ENCODE assay signal across 16 cellular contexts in the genomic region with DNA sequence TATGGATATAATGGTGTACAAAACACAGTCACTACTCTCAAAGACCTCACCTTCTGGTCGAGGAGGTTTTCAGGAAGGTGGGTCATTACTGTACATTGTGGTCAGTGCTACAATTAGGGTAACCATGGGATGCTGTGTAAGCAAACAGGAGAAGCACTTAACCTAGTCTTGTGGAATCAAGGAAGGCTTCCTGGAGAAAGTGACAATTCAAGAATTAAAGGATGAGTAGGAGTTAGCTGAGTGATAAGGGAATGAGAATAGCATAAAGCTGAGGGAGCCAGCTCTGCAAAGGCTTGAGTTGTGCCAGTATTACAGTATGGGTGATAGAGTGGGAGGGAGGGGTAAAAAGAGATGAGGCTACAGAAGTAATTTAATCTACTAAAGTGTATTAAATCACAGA. TPM values are rescaled to one million over a fixed set of nuclear protein-coding genes. Genes with fewer than 3 reads are reported as not detected.
DNase-seq lines count a peak whose midpoint lies in the region; ATAC-seq, FAIRE-seq and TF ChIP-seq lines count a peak whose summit lies in the region.
"Had no signal": no experiment of that assay in that cellular context is flagged by ENCODE, and none has a peak within 500 bp of the region (broad histone marks: within the 10 kb centered on the region; RNA-seq: fewer than 3 reads in every experiment).

No MANE protein-coding gene starts in this region.

- TF ChIP-seq RAD21 in GM12878 (IDR thresholded peaks at IDR 0.05; ENCODE audit: insufficient read depth, low read depth, low read length): no peak

- intact Hi-C loops in Right ventricle myocardium inferior (cut with DNase I): no loop called here
- intact Hi-C loops in cardiac septum (cut with DNase I): no loop called here
- intact Hi-C loops in GM12878 (cut with micrococcal nuclease; ENCODE audit: unreplicated experiment): loop anchor here (10.0 kb wide), 2 partner anchors 361 to 761 kb away; no protein-coding TSS in a partner anchor

- POLR2A ChIA-PET in GM12878 (lab: Charles Lee): no interaction called here

- no peak overlapping the region for H3K4ac ChIP-seq in H9 (ENCODE audit: low read depth, low read length)

- DNase-seq in Right ventricle myocardium inferior (ENCODE audit: missing footprints) (no peak), cardiac septum (ENCODE audit: low spot score) (no peak), H9 (no peak), GM12878 (ENCODE audit: low read depth, low spot score) (no peak), osteocyte (ENCODE audit: extremely low spot score, unreplicated experiment) (no peak), erythroblast (lab: John Stamatoyannopoulos, UW) (no peak), coronary artery (ENCODE audit: low spot score) (no peak), middle frontal gyrus (ENCODE audit: extremely low spot score, low spot score) (no peak)
- DNase-seq: C1 segment of cervical spinal cord; Calu3; CD4-positive, alpha-beta T cell; DMS 273 treated with DMSO at 0.1 percent for 48 hours had no signal

- no TSS peak for BruUV-seq in GM12878 (replicated peaks; lab: Mats Ljungman, UMichigan)

- no peaks in the 10 kb centered on the region for H3K79me1 ChIP-seq in H9 (ENCODE audit: insufficient read depth, low read depth, low read length, poor library complexity, severe bottlenecking)

- H2BK5ac ChIP-seq in H9 (ENCODE audit: insufficient read length, low read length): no peak overlapping the region

- no peak overlapping the region for H3K27ac ChIP-seq in H9 (ENCODE audit: insufficient read length, low read depth, low read length)
- no peak overlapping the region for H3K27ac ChIP-seq in GM12878 (ENCODE audit: control insufficient read depth, insufficient read depth)
- H3K27ac ChIP-seq in coronary artery: no peak overlapping the region
- H3K27ac ChIP-seq: HL-60 had no signal

- no peak for TF ChIP-seq EP300 in GM12878 (IDR thresholded peaks at IDR 0.05; ENCODE audit: borderline replicate concordance in 1 of 2, control insufficient read depth in 1 of 2, low read depth in 2 of 2, low read length in 2 of 2)

- TF ChIP-seq POLR2A in GM12878 (IDR thresholded peaks at IDR 0.05; ENCODE audit: low read depth, low read length) (no peak), erythroblast (IDR thresholded peaks at IDR 0.05; ENCODE audit: low read length) (no peak)

- H2AFZ ChIP-seq in H9 (ENCODE audit: low read length) (no peak overlapping the region), GM12878 (ENCODE audit: control insufficient read depth, low read depth, low read length) (no peak overlapping the region)
- H2AFZ ChIP-seq: GM23338 had no signal

- H3K27ac Mint-ChIP-seq in H9 (peak overlapping the region in 2 of 3 experiments; percentile 1 to 8; a peak in 1 of 7 replicates), osteocyte (ENCODE audit: unreplicated experiment) (peak overlapping the region; percentile 48)
- H3K27ac Mint-ChIP-seq: B cell; CD4-positive, alpha-beta T cell; GM23338 had no signal

- no peaks in the 10 kb centered on the region for H3K36me3 ChIP-seq in GM12878 (ENCODE audit: control insufficient read depth in 2 of 2, insufficient read depth in 2 of 2, low read length in 1 of 2)
- H3K36me3 ChIP-seq: HAP-1 had no signal

- H4K5ac ChIP-seq in H9 (ENCODE audit: insufficient read length, low read depth, low read length): no peak overlapping the region

- H3K23ac ChIP-seq in H9 (ENCODE audit: insufficient read length, low read depth, low read length): no peak overlapping the region

- H4K8ac ChIP-seq in H9 (replicated peaks; ENCODE audit: insufficient read length, low read depth, low read length): no peak overlapping the region

- H3K9me3 ChIP-seq in H9 (ENCODE audit: control insufficient read depth, low read depth, low read length) (no peaks in the 10 kb centered on the region), GM12878 (replicated peaks; ENCODE audit: control insufficient read depth, insufficient read depth, low read length) (no peaks in the 10 kb centered on the region)
- H3K9me3 ChIP-seq: HAP-1 had no signal

- no peaks in the 10 kb centered on the region for H3K23me2 ChIP-seq in H9 (ENCODE audit: insufficient read length, low read depth, low read length, poor library complexity, severe bottlenecking)

- H3K4me1 Mint-ChIP-seq in H9 (no peaks in the 10 kb centered on the region), osteocyte (ENCODE audit: unreplicated experiment) (peaks cover 9% of the 10 kb centered on the region)
- H3K4me1 Mint-ChIP-seq: B cell, GM23338 had no signal

- TF ChIP-seq CTCF in H9 (conservative IDR thresholded peaks at IDR 0.05) (no peak), GM12878 (IDR thresholded peaks at IDR 0.05 in 2 of 3, conservative IDR thresholded peaks at IDR 0.05 in 1 of 3; ENCODE audit: control insufficient read depth in 2 of 3, extremely low read depth in 1 of 3, insufficient read depth in 1 of 3, low read depth in 3 of 3, low read length in 3 of 3) (no peak), osteocyte (IDR thresholded peaks at IDR 0.05) (no peak), coronary artery (IDR thresholded peaks at IDR 0.05) (no peak)

- H3T11ph ChIP-seq in H9 (ENCODE audit: low read length): no peak overlapping the region

- FAIRE-seq in GM12878 (lab: Jason Lieb, UNC): no peak

- H4K20me1 ChIP-seq in H9 (ENCODE audit: control insufficient read depth, insufficient read depth, insufficient read length): no peaks in the 10 kb centered on the region
- no peaks in the 10 kb centered on the region for H4K20me1 ChIP-seq in GM12878 (ENCODE audit: control insufficient read depth, insufficient read depth)

- H2BK120ac ChIP-seq in H9 (ENCODE audit: low read depth, low read length, poor library complexity, severe bottlenecking): no peak overlapping the region

- H3K79me2 ChIP-seq in H9 (ENCODE audit: insufficient read depth, low read length): no peaks in the 10 kb centered on the region
- no peaks in the 10 kb centered on the region for H3K79me2 ChIP-seq in GM12878 (ENCODE audit: control insufficient read depth, insufficient read depth, low read length)

- H3K56ac ChIP-seq in H9 (ENCODE audit: insufficient read length, low read depth, low read length): no peak overlapping the region

- H2BK12ac ChIP-seq in H9 (ENCODE audit: insufficient read length, low read depth, low read length): no peak overlapping the region

- in situ Hi-C loops in GM12878 (cut with MboI): loop anchor here (10.0 kb wide), 1 partner anchor 761 kb away; no protein-coding TSS in a partner anchor

- SMC1A ChIA-PET in GM12878 (lab: Charles Lee; ENCODE audit: uncharacterized antibody, unreplicated experiment): no interaction called here

- RAD21 ChIA-PET in GM12878 (lab: Charles Lee; ENCODE audit: unreplicated experiment): no interaction called here

- H2BK15ac ChIP-seq in H9 (ENCODE audit: low read depth, low read length): no peak overlapping the region

- no peaks in the 10 kb centered on the region for H3K27me3 ChIP-seq in H9 (ENCODE audit: insufficient read depth, low read length)
- no peaks in the 10 kb centered on the region for H3K27me3 ChIP-seq in GM12878 (replicated peaks in 1 of 2; ENCODE audit: control insufficient read depth in 2 of 2, insufficient read depth in 2 of 2, low read length in 1 of 2)

- H3K4me3 ChIP-seq in GM12878: no peak overlapping the region
- H3K4me3 ChIP-seq in coronary artery: no peak overlapping the region
- H3K4me3 ChIP-seq: GM23338, HAP-1 had no signal

- WGBS in H9 (ENCODE audit: extremely low coverage, insufficient read length, low lambda C conversion rate): no CpG with 5 or more reads among the region's 1 CpG
- WGBS in GM12878 (ENCODE audit: insufficient coverage, insufficient replicate concordance, low lambda C conversion rate, missing lambda C conversion rate): 0% methylated on average over 1 of the region's 1 CpG

- H3K18ac ChIP-seq in H9 (ENCODE audit: insufficient read length, low read depth, low read length): no peak overlapping the region

- H2BK20ac ChIP-seq in H9 (ENCODE audit: low read depth, low read length, poor library complexity, severe bottlenecking): no peak overlapping the region

- H4K91ac ChIP-seq in H9 (ENCODE audit: insufficient read length, low read depth, low read length): no peak overlapping the region

- H3K4me1 ChIP-seq in H9 (ENCODE audit: insufficient read depth, low read length): no peaks in the 10 kb centered on the region
- no peaks in the 10 kb centered on the region for H3K4me1 ChIP-seq in GM12878 (ENCODE audit: control insufficient read depth, insufficient read depth, low read length)
- H3K4me1 ChIP-seq: HAP-1 had no signal

- H2AK5ac ChIP-seq in H9 (ENCODE audit: insufficient read length, low read length): no peak overlapping the region

- H3K4me3 Mint-ChIP-seq in H9: no peak overlapping the region
- no peak overlapping the region for H3K4me3 Mint-ChIP-seq in osteocyte (ENCODE audit: unreplicated experiment)
- H3K4me3 Mint-ChIP-seq: B cell; CD4-positive, alpha-beta T cell; GM23338 had no signal

- no peaks in the 10 kb centered on the region for H3K9me3 Mint-ChIP-seq in H9
- no peaks in the 10 kb centered on the region for H3K9me3 Mint-ChIP-seq in osteocyte (ENCODE audit: unreplicated experiment)
- H3K9me3 Mint-ChIP-seq: CD4-positive, alpha-beta T cell; GM23338 had no signal

- H3K36me3 Mint-ChIP-seq in H9 (ENCODE audit: insufficient read depth in 1 of 3, low read depth in 3 of 3): no peaks in the 10 kb centered on the region
- peaks cover 5% of the 10 kb centered on the region for H3K36me3 Mint-ChIP-seq in osteocyte (ENCODE audit: unreplicated experiment)

- CTCF ChIA-PET in GM12878 (lab: Yijun Ruan, JAX): interaction anchor here (0.6 to 1.5 kb wide), 4 partner anchors 11 to 966 kb away, joined by 3 to 6 read pairs (median 4); no protein-coding TSS in a partner anchor

- no peak overlapping the region for H3K14ac ChIP-seq in H9 (ENCODE audit: insufficient read depth, low read length)

- ATAC-seq in Right ventricle myocardium inferior: peak; percentile 20
- ATAC-seq in GM12878: 0 out of 3 replicates have a peak, but pooled peaks have one; percentile 30
- ATAC-seq: GM23338 had no signal

- H3K9ac ChIP-seq in H9 (ENCODE audit: extremely low read depth, insufficient read length, low read length) (no peak overlapping the region), GM12878 (ENCODE audit: control insufficient read depth, insufficient read depth, low read length) (no peak overlapping the region)

- H3K27me3 Mint-ChIP-seq in H9 (ENCODE audit: low read depth): no peaks in the 10 kb centered on the region
- no peaks in the 10 kb centered on the region for H3K27me3 Mint-ChIP-seq in osteocyte (ENCODE audit: unreplicated experiment)
- H3K27me3 Mint-ChIP-seq: CD4-positive, alpha-beta T cell had no signal

- H3K4me2 ChIP-seq in H9 (ENCODE audit: insufficient read depth, insufficient read length, low read length) (no peak overlapping the region), GM12878 (ENCODE audit: control insufficient read depth, insufficient read depth) (no peak overlapping the region)
- H3K4me2 ChIP-seq: GM23338 had no signal

RNA-seq across cellular contexts. Expression of a gene that starts 17.2 kb away (rescaled TPM):
- total RNA-seq in Right ventricle myocardium inferior (365 TPM), cardiac septum (532 TPM), H9 (2021) (3.2 and 3.3 TPM in 2 replicates), GM12878 (2014; rRNA removed) (7.3 and 11.1 TPM in 2 replicates), GM12878 (2014; rRNA removed; fragmentation: Illumina TruSeq; extraction: Trizol) (19.3 and 22.8 TPM in 2 replicates), GM12878 (2021) (7.2 and 7.8 TPM in 2 replicates), osteocyte (19.3 and 19.5 TPM in 2 replicates)
- total RNA-seq in GM12878 (2013; cell fraction: nucleolus; rRNA removed): 2.3 and 2.8 TPM in 2 replicates
- polyA plus RNA-seq in GM12878 (2011; ENCODE audit: low read depth): 2.6 TPM
- polyA plus RNA-seq in GM12878 (2011; rRNA removed) (2.5 and 4.0 TPM in 2 replicates), GM12878 (2014; fragmentation: Illumina TruSeq; extraction: Trizol) (46.6 and 65.6 TPM in 2 replicates), GM12878 (2014; fragmentation: Nextera tagmentation; extraction: Ambion mirVana) (10 to 100 TPM; 35.9 to 39.9 TPM), GM12878 (2014; rRNA removed) (7.5 and 10.5 TPM in 2 replicates), GM12878 (2016; fragmentation: Nextera tagmentation; extraction: Ambion mirVana) (10 to 100 TPM; 13.8 to 17.1 TPM)
- 0.42 and 0.53 TPM in 2 replicates for polyA plus RNA-seq in GM12878 (2011; cell fraction: cytosol; rRNA removed)
- 0.86 and 0.93 TPM in 2 replicates for polyA plus RNA-seq in GM12878 (2011; cell fraction: nucleus; rRNA removed)
- 4.8 and 6.9 TPM in 2 replicates for polyA plus RNA-seq in GM12878 (2012)
- polyA minus RNA-seq in GM12878 (2011; rRNA and poly(A)+ RNA removed): 0.51 and 0.62 TPM in 2 replicates
- 0.31 TPM in 1 of 2 replicates, not detected in the other for polyA minus RNA-seq in GM12878 (2011; cell fraction: cytosol; rRNA and poly(A)+ RNA removed)
- polyA minus RNA-seq in GM12878 (2011; cell fraction: nucleus; rRNA and poly(A)+ RNA removed): 0.48 and 0.96 TPM in 2 replicates

Comparison
In these comparisons a context has a peak if more than half of its experiments do, and no peak if none do; other contexts are left out.
1. RNA of a gene that starts 17.2 kb away (total RNA-seq): 532 TPM in cardiac septum (single experiment) and 365 TPM in Right ventricle myocardium inferior (single experiment); 19.3 to 19.5 TPM in osteocyte, 2.3 to 22.8 TPM in GM12878 and 3.2 to 3.3 TPM in H9; every median in the first group is over 10 times any median in the second.